Comparison of ENCODE assay signal across 1 cellular context in genomic region chr12:63864456-63864709, GRCh38.
TF ChIP-seq lines count a peak whose summit lies in the region.

No MANE protein-coding gene starts in this region.

TF ChIP-seq in SK-N-SH treated with all-trans-retinoic acid at 6 μM for 48 hours, 23 proteins besides CTCF, POLR2A, EP300 and RAD21 (continued from another document):
- TF ChIP-seq ZC3H10 (CRISPR knock-in tag; IDR thresholded peaks at IDR 0.05) (no peak), ARNTL (CRISPR knock-in tag; IDR thresholded peaks at IDR 0.05; ENCODE audit: borderline replicate concordance, low read depth) (no peak), ZFP3 (CRISPR knock-in tag; IDR thresholded peaks at IDR 0.05) (no peak)
